8 cellular contexts compared by ENCODE assay signal in the genomic region with DNA sequence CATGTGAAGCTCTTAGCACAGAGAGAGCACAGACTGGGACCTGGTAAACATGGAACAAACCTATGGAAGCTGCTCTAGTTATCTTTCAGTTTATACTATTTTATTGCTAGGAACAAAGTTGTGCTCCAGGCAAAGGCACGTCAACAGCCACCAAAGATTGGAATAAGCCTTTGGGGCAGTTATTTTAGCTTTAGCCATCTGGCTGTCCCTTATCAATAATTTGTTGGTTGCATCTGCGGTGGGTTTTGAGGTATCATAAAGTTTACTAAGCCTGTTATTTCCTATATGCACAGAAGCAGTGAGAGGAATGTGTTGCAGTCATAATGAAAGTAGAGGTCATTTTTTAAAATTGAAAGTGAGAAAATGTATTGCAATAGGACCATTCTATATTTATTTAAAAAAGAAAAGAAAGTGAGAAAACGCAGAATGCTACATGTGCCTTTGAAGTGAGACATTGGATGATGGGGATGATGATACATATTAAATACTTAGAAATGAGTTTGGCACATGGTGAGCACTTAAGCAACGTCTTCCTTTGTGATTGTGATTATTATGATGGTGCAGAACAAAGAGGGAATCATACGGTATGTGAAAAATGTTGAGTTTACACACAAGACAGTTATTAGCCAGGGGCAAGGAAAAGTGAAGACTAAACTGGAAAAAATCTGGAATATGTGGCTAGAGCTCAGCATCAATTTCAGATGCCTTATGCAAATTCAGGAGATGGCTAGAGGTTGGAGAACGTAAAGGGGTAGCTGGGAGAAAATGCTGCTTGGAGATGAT. TPM values are rescaled to one million over a fixed set of nuclear protein-coding genes. Genes with fewer than 3 reads are reported as not detected.
DNase-seq lines count a peak whose midpoint lies in the region; ATAC-seq and TF ChIP-seq lines count a peak whose summit lies in the region.

No MANE protein-coding gene starts in this region.

- H3K36me3 ChIP-seq in BJ (ENCODE audit: control insufficient read depth, insufficient read depth, low read length) (no peaks in the 10 kb centered on the region), mammary epithelial cell (ENCODE audit: insufficient read depth, low read length) (no peaks in the 10 kb centered on the region), heart right ventricle (no peaks in the 10 kb centered on the region), vagina (no peaks in the 10 kb centered on the region)

- H4K20me1 ChIP-seq in mammary epithelial cell (ENCODE audit: insufficient read depth, low read length), result no peaks in the 10 kb centered on the region

- POLR2A ChIA-PET in BJ (lab: Charles Lee), result no interaction called here

- no peaks in the 10 kb centered on the region for H3K9me3 Mint-ChIP-seq in type B pancreatic cell

- CTCF ChIA-PET in BJ (lab: Yijun Ruan, JAX) (interaction anchor here (1.1 to 2.0 kb wide), 3 partner anchors 10 to 21 kb away, joined by 3 to 6 read pairs (median 4); no protein-coding TSS in a partner anchor), mammary epithelial cell (lab: Charles Lee; ENCODE audit: low non-redundant PET) (interaction anchor here (0.6 kb wide), 1 partner anchor 532 kb away, joined by 13 read pairs; no protein-coding TSS in a partner anchor)

- TF ChIP-seq CTCF in BJ (IDR thresholded peaks at IDR 0.05; ENCODE audit: insufficient read depth, low read depth, low read length), result no peak
- no peak for TF ChIP-seq CTCF in mammary epithelial cell (conservative IDR thresholded peaks at IDR 0.05 in 1 of 2, IDR thresholded peaks at IDR 0.05 in 1 of 2; ENCODE audit: extremely low read depth in 1 of 2, insufficient read depth in 1 of 2, low read depth in 1 of 2, low read length in 2 of 2)
- TF ChIP-seq CTCF in heart right ventricle (IDR thresholded peaks at IDR 0.05), result no peak
- no peak for TF ChIP-seq CTCF in type B pancreatic cell (conservative IDR thresholded peaks at IDR 0.05)
- no peak for TF ChIP-seq CTCF in vagina (IDR thresholded peaks at IDR 0.05)

- no peak for TF ChIP-seq POLR2A in vagina (IDR thresholded peaks at IDR 0.05)

- H3K27me3 ChIP-seq in BJ (ENCODE audit: control insufficient read depth, insufficient read depth, low read length) (no peaks in the 10 kb centered on the region), mammary epithelial cell (ENCODE audit: insufficient read depth, low read length) (no peaks in the 10 kb centered on the region), heart right ventricle (peaks cover 0 to 8% (median 0%) of the 10 kb centered on the region in 7 donors), vagina (no peaks in the 10 kb centered on the region)

- peak overlapping the region; percentile 20 for H2AFZ ChIP-seq in mammary epithelial cell (ENCODE audit: low read depth, low read length)

- ATAC-seq in GM19397 (IDR thresholded peaks at IDR 0.05; ENCODE audit: unreplicated experiment) (peak; percentile 67), HG03280 (IDR thresholded peaks at IDR 0.05; ENCODE audit: unreplicated experiment) (peak; percentile 86), heart right ventricle (no peak)

- H3K27ac ChIP-seq in mammary epithelial cell (ENCODE audit: insufficient read depth, low read depth, low read length) (no peak overlapping the region), heart right ventricle (no peak overlapping the region), vagina (no peak overlapping the region)

- intact Hi-C loops in mammary epithelial cell (cut with micrococcal nuclease), result no loop called here
- intact Hi-C loops in heart right ventricle (cut with DNase I), result no loop called here
- intact Hi-C loops in vagina (cut with DNase I), result no loop called here

- H3K27me3 Mint-ChIP-seq in type B pancreatic cell, result peaks cover 14% of the 10 kb centered on the region

- peak overlapping the region; percentile 61 for H3K4me2 ChIP-seq in mammary epithelial cell (ENCODE audit: insufficient read depth, low read depth, low read length)

- no peak overlapping the region for H3K4me3 ChIP-seq in BJ (ENCODE audit: low read depth, low read length)
- H3K4me3 ChIP-seq in mammary epithelial cell (replicated peaks in 1 of 3; ENCODE audit: insufficient read depth in 1 of 3, low read depth in 2 of 3, low read length in 3 of 3), result no peak overlapping the region
- no peak overlapping the region for H3K4me3 ChIP-seq in heart right ventricle
- H3K4me3 ChIP-seq in vagina, result no peak overlapping the region

- H3K27ac Mint-ChIP-seq in type B pancreatic cell, result no peak overlapping the region

- DNase-seq in BJ (ENCODE audit: low read depth), result peak; percentile 92
- peak; percentile 59 for DNase-seq in mammary epithelial cell
- no peak for DNase-seq in heart right ventricle
- DNase-seq in type B pancreatic cell (ENCODE audit: extremely low spot score, unreplicated experiment), result no peak
- DNase-seq in nucleus accumbens (lab: John Stamatoyannopoulos, UW), result no peak
- DNase-seq in vagina (ENCODE audit: extremely low spot score in 2 of 2), result no peak

- H3K9ac ChIP-seq in mammary epithelial cell (ENCODE audit: insufficient read depth, low read length), result no peak overlapping the region

- dilution Hi-C loops in mammary epithelial cell (cut with HindIII; ENCODE audit: low sequenced_read_pairs), result no loop called here

- peaks cover 6% of the 10 kb centered on the region for H3K4me1 Mint-ChIP-seq in type B pancreatic cell (ENCODE audit: unreplicated experiment)

- H3K36me3 Mint-ChIP-seq in type B pancreatic cell, result no peaks in the 10 kb centered on the region

- WGBS in mammary epithelial cell (ENCODE audit: low coverage, missing lambda C conversion rate), result 26% methylated on average over 6 of the region's 6 CpGs
- WGBS in heart right ventricle, 2 donors, result 69 to 73% methylated on average over 6 of the region's 6 CpGs

- no peaks in the 10 kb centered on the region for H3K79me2 ChIP-seq in mammary epithelial cell (ENCODE audit: insufficient read depth, low read length)

- H3K4me1 ChIP-seq in mammary epithelial cell (ENCODE audit: insufficient read depth, low read length) (peaks cover 15% of the 10 kb centered on the region), heart right ventricle (peaks cover 0 to 26% (median 4%) of the 10 kb centered on the region in 9 donors), vagina (peaks cover 6% of the 10 kb centered on the region)

- no TSS peak for BruUV-seq in mammary epithelial cell (replicated peaks; lab: Mats Ljungman, UMichigan)

- in situ Hi-C loops in mammary epithelial cell (cut with MboI; ENCODE audit: low sequenced_read_pairs in 2 of 2), result no loop called here

- no peak overlapping the region for H3K4me3 Mint-ChIP-seq in type B pancreatic cell

- H3K9me3 ChIP-seq in mammary epithelial cell (replicated peaks; ENCODE audit: insufficient read depth, low read length) (no peaks in the 10 kb centered on the region), heart right ventricle (no peaks in the 10 kb centered on the region), vagina (no peaks in the 10 kb centered on the region)

RNA-seq across cellular contexts. Expression of a gene that starts 58.3 kb away (rescaled TPM):
- polyA plus RNA-seq in BJ (2011; rRNA removed) (9.6 and 13.3 TPM in 2 replicates), mammary epithelial cell (13.5 TPM), heart right ventricle (1 to 10 TPM in 1 of 2 donors, under 1 TPM in 1; 0.80 to 2.5 TPM)
- 13.7 and 21.4 TPM in 2 replicates for polyA minus RNA-seq in BJ (2011; rRNA and poly(A)+ RNA removed)
- total RNA-seq in mammary epithelial cell (1 to 10 TPM; 6.8 to 7.3 TPM), heart right ventricle (10 to 100 TPM in 1 of 10 donors, 1 to 10 TPM in 9; 1.5 to 10.7 (median 2.4) TPM), type B pancreatic cell (ENCODE audit: low replicate concordance) (10.7 and 11.0 TPM in 2 replicates), vagina (27.5 TPM)
- polyA minus RNA-seq in mammary epithelial cell, result 46.9 TPM

Comparison
In these comparisons a context has a peak if more than half of its experiments do, and no peak if none do; other contexts are left out.
1. DNase-seq: peak in BJ (single experiment) and mammary epithelial cell (single experiment); none in heart right ventricle (0 of 2), type B pancreatic cell (single experiment), nucleus accumbens (0 of 56) and vagina (0 of 2).
2. ATAC-seq: peak in GM19397 (single experiment) and HG03280 (single experiment); none in heart right ventricle (0 of 8).